Comparison of ENCODE assay signal across 17 cellular contexts in genomic region chr17:40606548-40607353, GRCh38. TPM values are rescaled to one million over a fixed set of nuclear protein-coding genes. Genes with fewer than 3 reads are reported as not detected.
DNase-seq lines count a peak whose midpoint lies in the region; ATAC-seq and TF ChIP-seq lines count a peak whose summit lies in the region.
"Had no signal": no experiment of that assay in that cellular context is flagged by ENCODE, and none has a peak within 500 bp of the region (broad histone marks: within the 10 kb centered on the region; RNA-seq: fewer than 3 reads in every experiment).

No MANE protein-coding gene starts in this region.

- no peaks in the 10 kb centered on the region for H3K27me3 Mint-ChIP-seq in CD4-positive, alpha-beta memory T cell
- no peaks in the 10 kb centered on the region for H3K27me3 Mint-ChIP-seq in central memory CD8-positive, alpha-beta T cell
- peaks cover 4% of the 10 kb centered on the region for H3K27me3 Mint-ChIP-seq in neural progenitor cell (ENCODE audit: insufficient read depth, low read depth)

- no peak for ATAC-seq in central memory CD8-positive, alpha-beta T cell (replicated peaks; ENCODE audit: extremely low read depth, poor library complexity, severe bottlenecking)
- ATAC-seq: body of pancreas, heart left ventricle had no signal

- H3K27me3 ChIP-seq in CD4-positive, alpha-beta memory T cell (ENCODE audit: insufficient read depth, low read length): no peaks in the 10 kb centered on the region
- H3K27me3 ChIP-seq in PC-9 (ENCODE audit: insufficient read depth, low read depth) (no peaks in the 10 kb centered on the region), neural progenitor cell (no peaks in the 10 kb centered on the region)
- H3K27me3 ChIP-seq: body of pancreas, heart left ventricle had no signal

- H3K4me1 ChIP-seq in CD4-positive, alpha-beta memory T cell (ENCODE audit: insufficient read depth, low read length): peaks cover 100% of the 10 kb centered on the region
- H3K4me1 ChIP-seq in PC-9 (replicated peaks; ENCODE audit: insufficient read depth) (peaks cover 24% of the 10 kb centered on the region), neural progenitor cell (no peaks in the 10 kb centered on the region)
- H3K4me1 ChIP-seq: body of pancreas had no signal

- H3K27ac Mint-ChIP-seq in CD4-positive, alpha-beta memory T cell: peak overlapping the region; percentile 94 to 100 (median 100)
- peak overlapping the region; percentile 96 for H3K27ac Mint-ChIP-seq in central memory CD8-positive, alpha-beta T cell (ENCODE audit: low read depth)
- H3K27ac Mint-ChIP-seq in neural progenitor cell: no peak overlapping the region
- H3K27ac Mint-ChIP-seq: dendritic cell treated with granulocyte-macrophage colony-stimulating factor and Interleukin-4, amounts not matched to agents 40 ng/mL and 50 ng/mL, for 4 days had no signal

- no peak overlapping the region for H3K4me3 ChIP-seq in CD4-positive, alpha-beta memory T cell (ENCODE audit: low read length in 2 of 2)
- H3K4me3 ChIP-seq in PC-9 (no peak overlapping the region), neural progenitor cell (no peak overlapping the region)
- H3K4me3 ChIP-seq: body of pancreas, esophagus squamous epithelium, heart left ventricle had no signal

- intact Hi-C loops in CD4-positive, alpha-beta memory T cell (cut with micrococcal nuclease): loop anchor here (1.0 kb wide), 1 partner anchor 8 kb away; no protein-coding TSS in a partner anchor
- intact Hi-C loops in PC-9 (cut with micrococcal nuclease; ENCODE audit: unreplicated experiment): loop anchor here (2.0 kb wide), 1 partner anchor 46 kb away; no protein-coding TSS in a partner anchor

- POLR2A ChIA-PET in CD4-positive, alpha-beta memory T cell (lab: Charles Lee; ENCODE audit: partially characterized antibody): interaction anchor here (1.3 to 22.3 kb wide), 11 partner anchors 9 to 286 kb away, joined by 3 to 1226 read pairs (median 11); partner anchors contain the start of gene CCR7
- POLR2A ChIA-PET in PC-9 (lab: Charles Lee; ENCODE audit: unreplicated experiment): no interaction called here

- H3K4me3 Mint-ChIP-seq in CD4-positive, alpha-beta memory T cell: peak overlapping the region in 7 of 8 donors; percentile 31 to 90 (median 81)
- peak overlapping the region; percentile 78 for H3K4me3 Mint-ChIP-seq in central memory CD8-positive, alpha-beta T cell
- H3K4me3 Mint-ChIP-seq in neural progenitor cell: no peak overlapping the region
- H3K4me3 Mint-ChIP-seq: dendritic cell treated with granulocyte-macrophage colony-stimulating factor and Interleukin-4, amounts not matched to agents 40 ng/mL and 50 ng/mL, for 4 days; neural crest cell had no signal

- no peak for DNase-seq in CD4-positive, alpha-beta memory T cell
- DNase-seq in PC-9 (peak; percentile 19 to 60), neural progenitor cell (ENCODE audit: low spot score) (no peak), AG20443 (ENCODE audit: low spot score) (no peak), globus pallidus (ENCODE audit: low spot score) (no peak), occipital lobe (lab: John Stamatoyannopoulos, UW) (no peak)
- DNase-seq in central memory CD8-positive, alpha-beta T cell (ENCODE audit: low spot score in 2 of 2): no peak
- DNase-seq: body of pancreas, esophagus squamous epithelium, heart left ventricle, mesenchymal stem cell, NCI-H1694, NCI-H446 treated with DMSO at 0.1 percent for 48 hours had no signal

- H3K79me2 ChIP-seq in PC-9 (ENCODE audit: low read depth): no peaks in the 10 kb centered on the region
- H3K79me2 ChIP-seq in neural progenitor cell (ENCODE audit: low read depth): no peaks in the 10 kb centered on the region

- CTCF ChIA-PET in CD4-positive, alpha-beta memory T cell (lab: Charles Lee; ENCODE audit: partially characterized antibody): interaction anchor here (1.2 to 16.9 kb wide), 4 partner anchors 9 to 59 kb away, joined by 3 to 435 read pairs (median 26); partner anchors contain the start of gene CCR7
- CTCF ChIA-PET in PC-9 (lab: Charles Lee): no interaction called here

- H3K9ac ChIP-seq in neural progenitor cell: no peak overlapping the region

- H3K4me1 Mint-ChIP-seq in CD4-positive, alpha-beta memory T cell: peaks cover 70 to 100% (median 86%) of the 10 kb centered on the region in 4 donors
- peaks cover 87% of the 10 kb centered on the region for H3K4me1 Mint-ChIP-seq in central memory CD8-positive, alpha-beta T cell
- H3K4me1 Mint-ChIP-seq in neural progenitor cell: no peaks in the 10 kb centered on the region
- H3K4me1 Mint-ChIP-seq: neural crest cell had no signal

- H3F3A ChIP-seq in PC-9 (ENCODE audit: insufficient read depth, low read depth) (no peaks in the 10 kb centered on the region), neural progenitor cell (ENCODE audit: low read depth) (no peaks in the 10 kb centered on the region)

- H3K9me3 ChIP-seq in CD4-positive, alpha-beta memory T cell (ENCODE audit: control insufficient read depth in 1 of 2, low read length in 2 of 2): no peaks in the 10 kb centered on the region
- H3K9me3 ChIP-seq in PC-9 (ENCODE audit: insufficient read depth, low read depth) (no peaks in the 10 kb centered on the region), neural progenitor cell (ENCODE audit: low read depth) (no peaks in the 10 kb centered on the region)
- H3K9me3 ChIP-seq: body of pancreas, esophagus squamous epithelium, heart left ventricle had no signal

- no peaks in the 10 kb centered on the region for H4K20me1 ChIP-seq in PC-9 (ENCODE audit: insufficient read depth)
- H4K20me1 ChIP-seq in neural progenitor cell (ENCODE audit: low read depth): no peaks in the 10 kb centered on the region

- H3K36me3 ChIP-seq in CD4-positive, alpha-beta memory T cell (ENCODE audit: insufficient read depth, low read length): no peaks in the 10 kb centered on the region
- no peaks in the 10 kb centered on the region for H3K36me3 ChIP-seq in PC-9 (ENCODE audit: low read depth)
- H3K36me3 ChIP-seq in neural progenitor cell: no peaks in the 10 kb centered on the region
- H3K36me3 ChIP-seq: esophagus squamous epithelium, heart left ventricle had no signal

- peak overlapping the region; percentile 6 for H3K4me2 ChIP-seq in PC-9
- no peak overlapping the region for H3K4me2 ChIP-seq in neural progenitor cell

- no peaks in the 10 kb centered on the region for H3K9me2 ChIP-seq in PC-9 (ENCODE audit: insufficient read depth)

- peak overlapping the region; percentile 97 for H3K27ac ChIP-seq in CD4-positive, alpha-beta memory T cell (ENCODE audit: low read depth, low read length)
- H3K27ac ChIP-seq in PC-9: peak overlapping the region; percentile 37
- no peak overlapping the region for H3K27ac ChIP-seq in neural progenitor cell
- H3K27ac ChIP-seq: body of pancreas had no signal

- BruUV-seq in PC-9 (replicated peaks; lab: Mats Ljungman, UMichigan): no TSS peak

- peaks cover 0 to 1% (median 0%) of the 10 kb centered on the region in 8 donors for H3K9me3 Mint-ChIP-seq in CD4-positive, alpha-beta memory T cell
- H3K9me3 Mint-ChIP-seq in central memory CD8-positive, alpha-beta T cell: no peaks in the 10 kb centered on the region
- no peaks in the 10 kb centered on the region for H3K9me3 Mint-ChIP-seq in neural progenitor cell
- H3K9me3 Mint-ChIP-seq: dendritic cell treated with granulocyte-macrophage colony-stimulating factor and Interleukin-4, amounts not matched to agents 40 ng/mL and 50 ng/mL, for 4 days; neural crest cell had no signal

- TF ChIP-seq CTCF in PC-9 (conservative IDR thresholded peaks at IDR 0.05): no peak
- no peak for TF ChIP-seq CTCF in neural progenitor cell (IDR thresholded peaks at IDR 0.05)

- H2AFZ ChIP-seq in PC-9 (peak overlapping the region; percentile 64; the same call in 1 of the 2 replicates), neural progenitor cell (replicated peaks) (peak overlapping the region; percentile 58)

- no peaks in the 10 kb centered on the region for H3K36me3 Mint-ChIP-seq in CD4-positive, alpha-beta memory T cell
- H3K36me3 Mint-ChIP-seq in central memory CD8-positive, alpha-beta T cell (ENCODE audit: insufficient read depth): peaks cover 20% of the 10 kb centered on the region
- H3K36me3 Mint-ChIP-seq in neural progenitor cell: no peaks in the 10 kb centered on the region

RNA-seq across cellular contexts. Expression of gene SMARCE1, which starts 40.9 kb away (rescaled TPM):
- 10 to 100 TPM; 87.6 to 91.0 TPM for total RNA-seq in CD4-positive, alpha-beta memory T cell
- polyA plus RNA-seq in CD4-positive, alpha-beta memory T cell: 100 to 1,000 TPM; 148 to 197 TPM
- total RNA-seq in PC-9 (2021) (75.0 and 90.8 TPM in 2 replicates), neural progenitor cell (ENCODE audit: low replicate concordance) (179 and 237 TPM in 2 replicates), occipital lobe (109 TPM)

RNA-seq across cellular contexts. Expression of gene CCR7, which starts 41.5 kb away (rescaled TPM):
- total RNA-seq in CD4-positive, alpha-beta memory T cell: 100 to 1,000 TPM; 268 to 269 TPM
- polyA plus RNA-seq in CD4-positive, alpha-beta memory T cell: 100 to 1,000 TPM; 436 to 502 TPM
- total RNA-seq in PC-9 (2021): not detected in 2 replicates
- total RNA-seq in neural progenitor cell (ENCODE audit: low replicate concordance): 0.37 TPM in 1 of 2 replicates, not detected in the other
- not detected for total RNA-seq in occipital lobe
- total RNA-seq: M059J had no signal

RNA-seq across cellular contexts. Expression of gene KRT222, which starts 58.2 kb away (rescaled TPM):
- not detected for total RNA-seq in CD4-positive, alpha-beta memory T cell
- polyA plus RNA-seq in CD4-positive, alpha-beta memory T cell: not detected
- not detected in 2 replicates for total RNA-seq in PC-9 (2021)
- total RNA-seq in neural progenitor cell (ENCODE audit: low replicate concordance): 0.39 and 2.8 TPM in 2 replicates
- 3.6 TPM for total RNA-seq in occipital lobe
- total RNA-seq: T-helper 1 cell treated with Interleukin-12 subunit alpha and Interleukin-12 subunit beta and Interleukin-4 antibody, amounts not matched to agents 30 ng/mL and 1 ng/mL, for 36 hours had no signal
- polyA plus RNA-seq: heart left ventricle had no signal

Comparison
In these comparisons a context has a peak if more than half of its experiments do, and no peak if none do; other contexts are left out.
1. DNase-seq: peak in PC-9 (2 of 2); none in CD4-positive, alpha-beta memory T cell (0 of 5), central memory CD8-positive, alpha-beta T cell (0 of 2), neural progenitor cell (single experiment), AG20443 (single experiment), globus pallidus (single experiment) and occipital lobe (single experiment).
2. RNA of gene CCR7, which starts 41.5 kb away (total RNA-seq): 268 to 269 TPM in CD4-positive, alpha-beta memory T cell; not detected in PC-9, 0.37 TPM in neural progenitor cell and not detected in occipital lobe (single experiment); every median in the first group is over 100 times any median in the second.